34 cellular contexts compared by ENCODE assay signal in the genomic region with DNA sequence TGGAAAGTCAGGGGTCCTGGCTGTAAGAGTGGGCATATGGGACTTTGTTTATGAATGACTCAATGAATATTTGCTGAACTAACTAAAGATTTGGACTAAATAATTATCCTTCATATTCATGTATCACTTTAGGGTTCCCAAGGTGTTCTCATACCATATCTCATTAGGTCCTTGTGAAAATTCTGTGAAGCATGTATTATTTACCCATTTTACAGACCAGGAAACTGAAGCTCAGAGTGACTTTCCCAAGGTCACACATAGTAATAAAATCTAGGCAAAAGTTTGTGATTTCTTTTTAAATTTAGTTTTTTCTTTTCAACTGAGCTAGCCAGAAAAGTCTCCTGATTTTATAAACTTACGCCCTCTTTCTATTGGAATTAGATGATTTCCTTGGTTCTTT. TPM values are rescaled to one million over a fixed set of nuclear protein-coding genes. Genes with fewer than 3 reads are reported as not detected.
"Had no signal": no experiment of that assay in that cellular context is flagged by ENCODE, and none has a peak within 500 bp of the region (broad histone marks: within the 10 kb centered on the region; RNA-seq: fewer than 3 reads in every experiment).

No MANE protein-coding gene starts in this region.

- FAIRE-seq: astrocyte, bronchial epithelial cell had no signal

- H3K9me3 ChIP-seq: adrenal gland, ascending aorta, body of pancreas, breast epithelium had no signal

- H3K27ac ChIP-seq: adrenal gland, ascending aorta, body of pancreas, brain microvascular endothelial cell, breast epithelium, cardiac muscle cell had no signal

- H3K4me3 ChIP-seq: adrenal gland, ascending aorta, body of pancreas, breast epithelium, cardiac muscle cell had no signal

- DNase-seq: activated effector memory CD4-positive, alpha-beta T cell treated with anti-CD3 and anti-CD28 coated beads, Interleukin-2, amount 50 U/mL, for 16 hours; activated effector memory CD4-positive, alpha-beta T cell treated with Interleukin-2 at 50 U/mL for 16 hours; activated gamma-delta T cell; activated gamma-delta T cell treated with Interleukin-2 at 50 U/mL for 16 hours; activated naive CD4-positive, alpha-beta T cell; activated naive CD4-positive, alpha-beta T cell treated with anti-CD3 and anti-CD28 coated beads for 36 hours; activated naive CD4-positive, alpha-beta T cell treated with anti-CD3 and anti-CD28 coated beads, Interleukin-2, amount 10 ng/mL, durations not matched to agents 7 days and 5 days; activated naive CD4-positive, alpha-beta T cell treated with anti-CD3 and anti-CD28 coated beads, Interleukin-2, amount 50 U/mL, for 16 hours; activated naive CD4-positive, alpha-beta T cell treated with Interleukin-2 at 50 U/mL for 16 hours; activated naive CD8-positive, alpha-beta T cell treated with anti-CD3 and anti-CD28 coated beads for 36 hours; activated naive CD8-positive, alpha-beta T cell treated with anti-CD3 and anti-CD28 coated beads, Interleukin-2, amount 10 ng/mL, durations not matched to agents 7 days and 5 days; activated naive CD8-positive, alpha-beta T cell treated with anti-CD3 and anti-CD28 coated beads, Interleukin-2, amount 50 U/mL, for 24 hours; activated T-cell treated with anti-CD3 and anti-CD28 coated beads, Interleukin-2, amount 50 U/mL, for 1 hour; activated T-cell treated with anti-CD3 and anti-CD28 coated beads, Interleukin-2, amount 50 U/mL, for 24 hours; activated T-cell treated with anti-CD3 and anti-CD28 coated beads, Interleukin-2, amount 50 U/mL, for 4 hours; activated T-cell treated with anti-CD3 and anti-CD28 coated beads, Interleukin-2, amount 50 U/mL, for 48 hours; activated T-cell treated with anti-CD3 and anti-CD28 coated beads, Interleukin-2, amount 50 U/mL, for 72 hours; adrenal gland; amniotic stem cell; aorta; body of pancreas; brain microvascular endothelial cell; central memory CD4-positive, alpha-beta T cell; cerebellar nuclear complex had no signal

- H3K36me3 ChIP-seq: adrenal gland, ascending aorta, brain microvascular endothelial cell, breast epithelium, cardiac muscle cell had no signal

- H3K4me1 ChIP-seq: adrenal gland, breast epithelium had no signal

- ATAC-seq: activated naive CD4-positive, alpha-beta T cell treated with anti-CD3 and anti-CD28 coated beads, Interleukin-2, amount 50 U/mL, for 72 hours; activated naive CD8-positive, alpha-beta T cell treated with anti-CD3 and anti-CD28 coated beads, Interleukin-2, amount 50 U/mL, for 24 hours; activated T-cell treated with anti-CD3 and anti-CD28 coated beads, Interleukin-2, amount 50 U/mL, for 4 hours; activated T-cell treated with anti-CD3 and anti-CD28 coated beads, Interleukin-2, amount 50 U/mL, for 72 hours; activated T-helper 17 cell treated with anti-CD3 and anti-CD28 coated beads, Interleukin-2, amount 50 U/mL, for 72 hours; body of pancreas had no signal

- H3K27me3 ChIP-seq: ascending aorta, body of pancreas, brain microvascular endothelial cell, breast epithelium had no signal

RNA-seq across cellular contexts. Expression of gene PDE1B, which starts 9.4 kb away (rescaled TPM):
- total RNA-seq: bronchial epithelial cell had no signal

RNA-seq across cellular contexts. Expression of gene PPP1R1A, which starts 29.7 kb away (rescaled TPM):
- total RNA-seq: activated naive CD4-positive, alpha-beta T cell treated with anti-CD3 and anti-CD28 coated beads for 36 hours; activated naive CD4-positive, alpha-beta T cell treated with anti-CD3 and anti-CD28 coated beads, Interleukin-2, amount 50 U/mL, for 72 hours; activated naive CD8-positive, alpha-beta T cell treated with anti-CD3 and anti-CD28 coated beads for 36 hours; activated naive CD8-positive, alpha-beta T cell treated with anti-CD3 and anti-CD28 coated beads, Interleukin-2, amount 10 ng/mL, durations not matched to agents 7 days and 5 days; activated T-cell treated with anti-CD3 and anti-CD28 coated beads, Interleukin-2, amount 50 U/mL, for 4 hours; activated T-cell treated with anti-CD3 and anti-CD28 coated beads, Interleukin-2, amount 50 U/mL, for 72 hours; activated T-helper 1 cell treated with anti-CD3 and anti-CD28 coated beads, Interleukin-12 subunit alpha, Interleukin-12 subunit beta, Interleukin-2, Interleukin-4 antibody, amounts not matched to agents 30 ng/mL and 10 ng/mL and 1 ng/mL, durations not matched to agents 14 hours and 24 hours and 36 hours; activated T-helper 17 cell treated with anti-CD3 and anti-CD28 coated beads, Interleukin-2, amount 50 U/mL, for 72 hours; activated T-helper 2 cell treated with anti-CD3 and anti-CD28 coated beads, Interferon-gamma antibody, Interleukin-2, Interleukin-4, amounts not matched to agents 10 μg/mL and 5 μg/mL and 100 μg/mL, durations not matched to agents 14 hours and 24 hours and 36 hours; bronchial epithelial cell; chondrocyte had no signal
